In genomic region chr13:60396783-60397692, GRCh38 we compare ENCODE assay signal across 8 cellular contexts. TPM values are rescaled to one million over a fixed set of nuclear protein-coding genes. Genes with fewer than 3 reads are reported as not detected.
DNase-seq lines count a peak whose midpoint lies in the region; ATAC-seq and TF ChIP-seq lines count a peak whose summit lies in the region.

Gene TDRD3, plus strand, starts transcription at chr13:60397220. Its CDS starts 145 bp downstream, at chr13:60397365.

- DNase-seq in GM19238 (ENCODE audit: insufficient read length, low spot score) = peak; percentile 76
- peak; percentile 80 to 85 for DNase-seq in NCI-H524 (lab: John Stamatoyannopoulos, UW)
- peak; percentile 93 for DNase-seq in activated CD4-positive, alpha-beta T cell treated with anti-CD3 and anti-CD28 coated beads, Interleukin-2, amount 10 ng/mL, durations not matched to agents 24 days and 14 days
- DNase-seq in coronary artery (ENCODE audit: low spot score) = peak; percentile 89
- peak; percentile 95 for DNase-seq in left kidney (ENCODE audit: low read depth, low spot score)
- DNase-seq in stimulated activated CD4-positive, alpha-beta T cell treated with anti-CD3 and anti-CD28 coated beads, Interleukin-2, amount 100 ng/mL, for 24 hours = peak; percentile 78 to 79

- peak within 1 kb of the TSS; percentile 80 to 96 (median 90) for H3K4me2 ChIP-seq in BLaER1 treated with 17β-estradiol and CSF1 and Interleukin-3, amounts not matched to agents 10 nM and 100 nM

- H3K4me1 ChIP-seq in BLaER1 treated with 17β-estradiol and CSF1 and Interleukin-3, amounts not matched to agents 10 nM and 100 nM = peaks cover 11 to 33% (median 23%) of the 10 kb centered on the region in 10 experiments

- H3K9me3 ChIP-seq in BLaER1 treated with 17β-estradiol and CSF1 and Interleukin-3, amounts not matched to agents 10 nM and 100 nM (replicated peaks in 1 of 11) = no peaks in the 10 kb centered on the region

- H3K36me3 ChIP-seq in BLaER1 treated with 17β-estradiol and CSF1 and Interleukin-3, amounts not matched to agents 10 nM and 100 nM = no peaks in the 10 kb centered on the region

- peak within 1 kb of the TSS; percentile 89 to 99 (median 96) for H3K27ac ChIP-seq in BLaER1 treated with 17β-estradiol and CSF1 and Interleukin-3, amounts not matched to agents 10 nM and 100 nM
- peak within 1 kb of the TSS; percentile 98 for H3K27ac ChIP-seq in coronary artery

- peak within 1 kb of the TSS; percentile 97 for H3K4me3 Mint-ChIP-seq in activated CD4-positive, alpha-beta T cell treated with anti-CD3 and anti-CD28 coated beads, Interleukin-2, amount 10 ng/mL, durations not matched to agents 24 days and 14 days

- peak within 1 kb of the TSS; percentile 98 for H3K27ac Mint-ChIP-seq in activated CD4-positive, alpha-beta T cell treated with anti-CD3 and anti-CD28 coated beads, Interleukin-2, amount 10 ng/mL, durations not matched to agents 24 days and 14 days

- peak within 1 kb of the TSS; percentile 90 to 99 (median 97) for H3K9ac ChIP-seq in BLaER1 treated with 17β-estradiol and CSF1 and Interleukin-3, amounts not matched to agents 10 nM and 100 nM

- peak; percentile 67 for TF ChIP-seq CTCF in coronary artery (IDR thresholded peaks at IDR 0.05)

- H3K36me3 Mint-ChIP-seq in activated CD4-positive, alpha-beta T cell treated with anti-CD3 and anti-CD28 coated beads, Interleukin-2, amount 10 ng/mL, durations not matched to agents 24 days and 14 days (ENCODE audit: low read depth) = peaks cover 5% of the 10 kb centered on the region

- peaks cover 36% of the 10 kb centered on the region for H3K4me1 Mint-ChIP-seq in activated CD4-positive, alpha-beta T cell treated with anti-CD3 and anti-CD28 coated beads, Interleukin-2, amount 10 ng/mL, durations not matched to agents 24 days and 14 days

- intact Hi-C loops in activated CD4-positive, alpha-beta T cell treated with anti-CD3 and anti-CD28 coated beads, Interleukin-2, amount 10 ng/mL, durations not matched to agents 24 days and 14 days (cut with micrococcal nuclease) = loop anchor here (1.0 kb wide), 1 partner anchor 233 kb away; no protein-coding TSS in a partner anchor

- H3K27me3 Mint-ChIP-seq in activated CD4-positive, alpha-beta T cell treated with anti-CD3 and anti-CD28 coated beads, Interleukin-2, amount 10 ng/mL, durations not matched to agents 24 days and 14 days = no peaks in the 10 kb centered on the region

- no peaks in the 10 kb centered on the region for H4K20me1 ChIP-seq in BLaER1 treated with 17β-estradiol and CSF1 and Interleukin-3, amounts not matched to agents 10 nM and 100 nM

- ATAC-seq in HG03439 (IDR thresholded peaks at IDR 0.05; ENCODE audit: unreplicated experiment) = peak; percentile 71

- no peaks in the 10 kb centered on the region for H3K27me3 ChIP-seq in BLaER1 treated with 17β-estradiol and CSF1 and Interleukin-3, amounts not matched to agents 10 nM and 100 nM

- no peaks in the 10 kb centered on the region for H3K9me3 Mint-ChIP-seq in activated CD4-positive, alpha-beta T cell treated with anti-CD3 and anti-CD28 coated beads, Interleukin-2, amount 10 ng/mL, durations not matched to agents 24 days and 14 days

- H3K4me3 ChIP-seq in BLaER1 treated with 17β-estradiol and CSF1 and Interleukin-3, amounts not matched to agents 10 nM and 100 nM = peak within 1 kb of the TSS; percentile 61 to 80 (median 76)
- peak within 1 kb of the TSS; percentile 79 for H3K4me3 ChIP-seq in coronary artery

RNA-seq across cellular contexts. Expression of gene TDRD3, which starts in this region (rescaled TPM):
- 19.4 and 19.7 TPM in 2 replicates for total RNA-seq in activated CD4-positive, alpha-beta T cell treated with anti-CD3 and anti-CD28 coated beads, Interleukin-2, amount 10 ng/mL, durations not matched to agents 24 days and 14 days

Comparison
In these comparisons a context has a peak if more than half of its experiments do, and no peak if none do; other contexts are left out.
1. Peak in every context shown above with its lines: DNase-seq, ATAC-seq, H3K4me3 ChIP-seq and H3K27ac ChIP-seq.